1 cellular context compared by ENCODE assay signal in the genomic region with DNA sequence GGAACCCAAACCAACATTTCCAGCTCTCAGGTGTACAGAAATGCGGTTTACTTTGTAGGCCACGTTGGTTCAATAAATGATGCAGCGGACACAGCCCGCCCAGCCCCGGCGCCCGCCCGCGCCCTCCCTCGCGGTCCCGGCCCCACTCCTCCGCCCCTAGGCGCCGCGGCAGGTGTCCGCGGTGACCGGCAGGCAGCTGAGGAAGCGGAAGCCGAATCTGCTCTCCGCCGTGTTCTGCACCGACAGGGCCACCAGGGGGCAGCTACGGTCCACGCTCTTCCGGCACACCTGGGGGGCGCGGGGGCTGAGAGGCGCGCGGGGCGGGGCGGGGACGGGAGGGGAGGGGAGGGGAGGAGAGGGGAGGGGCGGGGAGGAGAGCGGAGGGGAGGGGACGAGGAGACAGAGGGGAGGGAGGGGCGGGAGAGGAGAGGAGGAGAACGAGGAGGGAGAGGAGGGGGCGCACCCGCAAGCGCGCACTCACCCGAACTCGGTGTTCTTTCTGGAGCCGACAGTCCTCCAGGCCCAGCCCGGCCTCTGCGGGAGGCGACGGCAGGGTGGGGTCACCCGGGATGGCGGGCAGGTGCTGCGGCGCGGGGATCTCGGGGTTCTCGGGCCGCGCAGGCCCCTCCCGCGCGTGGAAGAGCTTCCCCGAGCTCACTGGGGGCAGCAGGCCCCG.
A peak's percentile ranks its signal among the peaks of the same experiment; 100 is the strongest.
TF ChIP-seq lines count a peak whose summit lies in the region.

No MANE protein-coding gene starts in this region.

TF ChIP-seq in GM23338, 12 proteins besides CTCF, POLR2A, EP300 and RAD21 (continued from another document):
- no peak for TF ChIP-seq REST (IDR thresholded peaks at IDR 0.05; ENCODE audit: unreplicated experiment)
- TF ChIP-seq STAT1 (IDR thresholded peaks at IDR 0.05; ENCODE audit: unreplicated experiment): no peak
- TF ChIP-seq, protein P1, sequence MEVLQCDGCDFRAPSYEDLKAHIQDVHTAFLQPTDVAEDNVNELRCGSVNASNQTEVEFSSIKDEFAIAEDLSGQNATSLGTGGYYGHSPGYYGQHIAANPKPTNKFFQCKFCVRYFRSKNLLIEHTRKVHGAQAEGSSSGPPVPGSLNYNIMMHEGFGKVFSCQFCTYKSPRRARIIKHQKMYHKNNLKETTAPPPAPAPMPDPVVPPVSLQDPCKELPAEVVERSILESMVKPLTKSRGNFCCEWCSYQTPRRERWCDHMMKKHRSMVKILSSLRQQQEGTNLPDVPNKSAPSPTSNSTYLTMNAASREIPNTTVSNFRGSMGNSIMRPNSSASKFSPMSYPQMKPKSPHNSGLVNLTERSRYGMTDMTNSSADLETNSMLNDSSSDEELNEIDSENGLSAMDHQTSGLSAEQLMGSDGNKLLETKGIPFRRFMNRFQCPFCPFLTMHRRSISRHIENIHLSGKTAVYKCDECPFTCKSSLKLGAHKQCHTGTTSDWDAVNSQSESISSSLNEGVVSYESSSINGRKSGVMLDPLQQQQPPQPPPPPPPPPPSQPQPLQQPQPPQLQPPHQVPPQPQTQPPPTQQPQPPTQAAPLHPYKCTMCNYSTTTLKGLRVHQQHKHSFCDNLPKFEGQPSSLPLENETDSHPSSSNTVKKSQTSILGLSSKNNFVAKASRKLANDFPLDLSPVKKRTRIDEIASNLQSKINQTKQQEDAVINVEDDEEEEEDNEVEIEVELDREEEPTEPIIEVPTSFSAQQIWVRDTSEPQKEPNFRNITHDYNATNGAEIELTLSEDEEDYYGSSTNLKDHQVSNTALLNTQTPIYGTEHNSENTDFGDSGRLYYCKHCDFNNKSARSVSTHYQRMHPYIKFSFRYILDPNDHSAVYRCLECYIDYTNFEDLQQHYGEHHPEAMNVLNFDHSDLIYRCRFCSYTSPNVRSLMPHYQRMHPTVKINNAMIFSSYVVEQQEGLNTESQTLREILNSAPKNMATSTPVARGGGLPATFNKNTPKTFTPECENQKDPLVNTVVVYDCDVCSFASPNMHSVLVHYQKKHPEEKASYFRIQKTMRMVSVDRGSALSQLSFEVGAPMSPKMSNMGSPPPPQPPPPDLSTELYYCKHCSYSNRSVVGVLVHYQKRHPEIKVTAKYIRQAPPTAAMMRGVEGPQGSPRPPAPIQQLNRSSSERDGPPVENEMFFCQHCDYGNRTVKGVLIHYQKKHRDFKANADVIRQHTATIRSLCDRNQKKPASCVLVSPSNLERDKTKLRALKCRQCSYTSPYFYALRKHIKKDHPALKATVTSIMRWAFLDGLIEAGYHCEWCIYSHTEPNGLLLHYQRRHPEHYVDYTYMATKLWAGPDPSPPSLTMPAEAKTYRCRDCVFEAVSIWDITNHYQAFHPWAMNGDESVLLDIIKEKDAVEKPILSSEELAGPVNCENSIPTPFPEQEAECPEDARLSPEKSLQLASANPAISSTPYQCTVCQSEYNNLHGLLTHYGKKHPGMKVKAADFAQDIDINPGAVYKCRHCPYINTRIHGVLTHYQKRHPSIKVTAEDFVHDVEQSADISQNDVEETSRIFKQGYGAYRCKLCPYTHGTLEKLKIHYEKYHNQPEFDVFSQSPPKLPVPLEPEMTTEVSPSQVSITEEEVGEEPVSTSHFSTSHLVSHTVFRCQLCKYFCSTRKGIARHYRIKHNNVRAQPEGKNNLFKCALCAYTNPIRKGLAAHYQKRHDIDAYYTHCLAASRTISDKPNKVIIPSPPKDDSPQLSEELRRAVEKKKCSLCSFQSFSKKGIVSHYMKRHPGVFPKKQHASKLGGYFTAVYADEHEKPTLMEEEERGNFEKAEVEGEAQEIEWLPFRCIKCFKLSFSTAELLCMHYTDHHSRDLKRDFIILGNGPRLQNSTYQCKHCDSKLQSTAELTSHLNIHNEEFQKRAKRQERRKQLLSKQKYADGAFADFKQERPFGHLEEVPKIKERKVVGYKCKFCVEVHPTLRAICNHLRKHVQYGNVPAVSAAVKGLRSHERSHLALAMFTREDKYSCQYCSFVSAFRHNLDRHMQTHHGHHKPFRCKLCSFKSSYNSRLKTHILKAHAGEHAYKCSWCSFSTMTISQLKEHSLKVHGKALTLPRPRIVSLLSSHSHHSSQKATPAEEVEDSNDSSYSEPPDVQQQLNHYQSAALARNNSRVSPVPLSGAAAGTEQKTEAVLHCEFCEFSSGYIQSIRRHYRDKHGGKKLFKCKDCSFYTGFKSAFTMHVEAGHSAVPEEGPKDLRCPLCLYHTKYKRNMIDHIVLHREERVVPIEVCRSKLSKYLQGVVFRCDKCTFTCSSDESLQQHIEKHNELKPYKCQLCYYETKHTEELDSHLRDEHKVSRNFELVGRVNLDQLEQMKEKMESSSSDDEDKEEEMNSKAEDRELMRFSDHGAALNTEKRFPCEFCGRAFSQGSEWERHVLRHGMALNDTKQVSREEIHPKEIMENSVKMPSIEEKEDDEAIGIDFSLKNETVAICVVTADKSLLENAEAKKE (CRISPR knock-in tag; IDR thresholded peaks at IDR 0.05): no peak
- peak; percentile 45; the same call in 1 of the 2 replicates for TF ChIP-seq CREB1 (CRISPR knock-in tag; IDR thresholded peaks at IDR 0.05; ENCODE audit: low read depth)
- no peak for TF ChIP-seq JUNB (IDR thresholded peaks at IDR 0.05; ENCODE audit: unreplicated experiment)
- no peak for TF ChIP-seq EZH2 (IDR thresholded peaks at IDR 0.05; ENCODE audit: low read depth, unreplicated experiment)
